1 cellular context compared by ENCODE assay signal in the genomic region with DNA sequence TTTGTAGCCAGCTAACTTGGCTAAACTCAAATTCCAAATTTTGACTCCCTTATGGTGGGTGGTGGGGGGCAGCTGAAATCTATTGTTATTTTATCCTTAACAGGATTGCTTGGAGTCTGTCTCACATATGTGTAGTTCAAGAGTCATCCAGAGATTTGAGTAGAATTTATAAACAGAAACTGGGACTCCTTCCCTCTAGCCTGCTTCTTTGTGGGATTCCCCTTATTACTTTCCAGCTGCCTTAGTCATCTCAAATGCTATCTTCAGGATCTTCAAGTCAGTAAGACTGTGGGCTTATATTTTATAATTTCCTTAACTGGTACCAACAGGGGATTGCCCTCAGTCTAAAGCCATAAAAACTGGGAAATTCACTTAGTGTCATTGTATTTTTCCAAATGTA.
TF ChIP-seq lines count a peak whose summit lies in the region.

No MANE protein-coding gene starts in this region.

TF ChIP-seq in IMR-90, 13 proteins besides CTCF, POLR2A, EP300 and RAD21 (continued from another document):
- no peak for TF ChIP-seq MXI1 (IDR thresholded peaks at IDR 0.05; ENCODE audit: borderline replicate concordance, low read depth, low read length)
- TF ChIP-seq CEBPB (IDR thresholded peaks at IDR 0.05; ENCODE audit: low read depth, low read length) = no peak
- no peak for TF ChIP-seq SMC3 (IDR thresholded peaks at IDR 0.05; ENCODE audit: low read depth, low read length)
- TF ChIP-seq RFX5 (IDR thresholded peaks at IDR 0.05; ENCODE audit: low read depth, low read length) = no peak
